Comparison of ENCODE assay signal across 1 cellular context in the genomic region with DNA sequence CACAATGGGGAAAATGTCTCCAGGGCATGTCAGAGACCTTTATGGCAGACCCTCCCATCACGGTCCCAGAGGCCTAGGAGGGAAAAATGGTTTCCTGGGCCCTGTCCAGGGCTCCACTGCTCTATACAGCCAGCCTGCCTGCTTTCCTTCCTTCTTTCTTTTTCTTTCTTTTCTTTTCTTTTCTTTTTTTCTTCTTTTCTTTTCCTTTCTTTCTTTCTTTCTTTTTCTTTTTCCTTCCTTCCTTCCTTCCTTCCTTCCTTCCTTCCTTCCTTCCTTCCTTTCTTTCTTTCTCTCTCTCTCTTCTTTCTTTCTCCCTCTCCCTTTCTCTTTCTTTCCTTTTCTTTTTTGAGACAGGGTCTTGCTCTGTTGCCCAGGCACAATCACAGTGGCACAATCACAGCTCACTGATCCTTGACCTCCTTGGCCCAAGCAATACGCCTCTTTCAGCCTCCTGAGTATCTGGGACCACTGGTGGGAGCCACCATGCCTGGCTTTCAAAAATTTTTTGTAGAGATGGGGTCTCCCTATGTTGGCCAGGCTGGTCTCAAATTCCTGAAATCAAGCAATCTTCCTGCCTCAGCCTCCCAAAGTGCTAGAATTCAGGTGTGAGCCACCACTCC.
TF ChIP-seq lines count a peak whose summit lies in the region.

No MANE protein-coding gene starts in this region.

TF ChIP-seq in K562, 482 proteins besides CTCF, POLR2A, EP300 and RAD21 (continued from another document):
- TF ChIP-seq, protein P1, sequence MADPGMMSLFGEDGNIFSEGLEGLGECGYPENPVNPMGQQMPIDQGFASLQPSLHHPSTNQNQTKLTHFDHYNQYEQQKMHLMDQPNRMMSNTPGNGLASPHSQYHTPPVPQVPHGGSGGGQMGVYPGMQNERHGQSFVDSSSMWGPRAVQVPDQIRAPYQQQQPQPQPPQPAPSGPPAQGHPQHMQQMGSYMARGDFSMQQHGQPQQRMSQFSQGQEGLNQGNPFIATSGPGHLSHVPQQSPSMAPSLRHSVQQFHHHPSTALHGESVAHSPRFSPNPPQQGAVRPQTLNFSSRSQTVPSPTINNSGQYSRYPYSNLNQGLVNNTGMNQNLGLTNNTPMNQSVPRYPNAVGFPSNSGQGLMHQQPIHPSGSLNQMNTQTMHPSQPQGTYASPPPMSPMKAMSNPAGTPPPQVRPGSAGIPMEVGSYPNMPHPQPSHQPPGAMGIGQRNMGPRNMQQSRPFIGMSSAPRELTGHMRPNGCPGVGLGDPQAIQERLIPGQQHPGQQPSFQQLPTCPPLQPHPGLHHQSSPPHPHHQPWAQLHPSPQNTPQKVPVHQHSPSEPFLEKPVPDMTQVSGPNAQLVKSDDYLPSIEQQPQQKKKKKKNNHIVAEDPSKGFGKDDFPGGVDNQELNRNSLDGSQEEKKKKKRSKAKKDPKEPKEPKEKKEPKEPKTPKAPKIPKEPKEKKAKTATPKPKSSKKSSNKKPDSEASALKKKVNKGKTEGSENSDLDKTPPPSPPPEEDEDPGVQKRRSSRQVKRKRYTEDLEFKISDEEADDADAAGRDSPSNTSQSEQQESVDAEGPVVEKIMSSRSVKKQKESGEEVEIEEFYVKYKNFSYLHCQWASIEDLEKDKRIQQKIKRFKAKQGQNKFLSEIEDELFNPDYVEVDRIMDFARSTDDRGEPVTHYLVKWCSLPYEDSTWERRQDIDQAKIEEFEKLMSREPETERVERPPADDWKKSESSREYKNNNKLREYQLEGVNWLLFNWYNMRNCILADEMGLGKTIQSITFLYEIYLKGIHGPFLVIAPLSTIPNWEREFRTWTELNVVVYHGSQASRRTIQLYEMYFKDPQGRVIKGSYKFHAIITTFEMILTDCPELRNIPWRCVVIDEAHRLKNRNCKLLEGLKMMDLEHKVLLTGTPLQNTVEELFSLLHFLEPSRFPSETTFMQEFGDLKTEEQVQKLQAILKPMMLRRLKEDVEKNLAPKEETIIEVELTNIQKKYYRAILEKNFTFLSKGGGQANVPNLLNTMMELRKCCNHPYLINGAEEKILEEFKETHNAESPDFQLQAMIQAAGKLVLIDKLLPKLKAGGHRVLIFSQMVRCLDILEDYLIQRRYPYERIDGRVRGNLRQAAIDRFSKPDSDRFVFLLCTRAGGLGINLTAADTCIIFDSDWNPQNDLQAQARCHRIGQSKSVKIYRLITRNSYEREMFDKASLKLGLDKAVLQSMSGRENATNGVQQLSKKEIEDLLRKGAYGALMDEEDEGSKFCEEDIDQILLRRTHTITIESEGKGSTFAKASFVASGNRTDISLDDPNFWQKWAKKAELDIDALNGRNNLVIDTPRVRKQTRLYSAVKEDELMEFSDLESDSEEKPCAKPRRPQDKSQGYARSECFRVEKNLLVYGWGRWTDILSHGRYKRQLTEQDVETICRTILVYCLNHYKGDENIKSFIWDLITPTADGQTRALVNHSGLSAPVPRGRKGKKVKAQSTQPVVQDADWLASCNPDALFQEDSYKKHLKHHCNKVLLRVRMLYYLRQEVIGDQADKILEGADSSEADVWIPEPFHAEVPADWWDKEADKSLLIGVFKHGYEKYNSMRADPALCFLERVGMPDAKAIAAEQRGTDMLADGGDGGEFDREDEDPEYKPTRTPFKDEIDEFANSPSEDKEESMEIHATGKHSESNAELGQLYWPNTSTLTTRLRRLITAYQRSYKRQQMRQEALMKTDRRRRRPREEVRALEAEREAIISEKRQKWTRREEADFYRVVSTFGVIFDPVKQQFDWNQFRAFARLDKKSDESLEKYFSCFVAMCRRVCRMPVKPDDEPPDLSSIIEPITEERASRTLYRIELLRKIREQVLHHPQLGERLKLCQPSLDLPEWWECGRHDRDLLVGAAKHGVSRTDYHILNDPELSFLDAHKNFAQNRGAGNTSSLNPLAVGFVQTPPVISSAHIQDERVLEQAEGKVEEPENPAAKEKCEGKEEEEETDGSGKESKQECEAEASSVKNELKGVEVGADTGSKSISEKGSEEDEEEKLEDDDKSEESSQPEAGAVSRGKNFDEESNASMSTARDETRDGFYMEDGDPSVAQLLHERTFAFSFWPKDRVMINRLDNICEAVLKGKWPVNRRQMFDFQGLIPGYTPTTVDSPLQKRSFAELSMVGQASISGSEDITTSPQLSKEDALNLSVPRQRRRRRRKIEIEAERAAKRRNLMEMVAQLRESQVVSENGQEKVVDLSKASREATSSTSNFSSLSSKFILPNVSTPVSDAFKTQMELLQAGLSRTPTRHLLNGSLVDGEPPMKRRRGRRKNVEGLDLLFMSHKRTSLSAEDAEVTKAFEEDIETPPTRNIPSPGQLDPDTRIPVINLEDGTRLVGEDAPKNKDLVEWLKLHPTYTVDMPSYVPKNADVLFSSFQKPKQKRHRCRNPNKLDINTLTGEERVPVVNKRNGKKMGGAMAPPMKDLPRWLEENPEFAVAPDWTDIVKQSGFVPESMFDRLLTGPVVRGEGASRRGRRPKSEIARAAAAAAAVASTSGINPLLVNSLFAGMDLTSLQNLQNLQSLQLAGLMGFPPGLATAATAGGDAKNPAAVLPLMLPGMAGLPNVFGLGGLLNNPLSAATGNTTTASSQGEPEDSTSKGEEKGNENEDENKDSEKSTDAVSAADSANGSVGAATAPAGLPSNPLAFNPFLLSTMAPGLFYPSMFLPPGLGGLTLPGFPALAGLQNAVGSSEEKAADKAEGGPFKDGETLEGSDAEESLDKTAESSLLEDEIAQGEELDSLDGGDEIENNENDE (IDR thresholded peaks at IDR 0.05; ENCODE audit: low read depth, low read length): no peak
- TF ChIP-seq, protein P2, sequence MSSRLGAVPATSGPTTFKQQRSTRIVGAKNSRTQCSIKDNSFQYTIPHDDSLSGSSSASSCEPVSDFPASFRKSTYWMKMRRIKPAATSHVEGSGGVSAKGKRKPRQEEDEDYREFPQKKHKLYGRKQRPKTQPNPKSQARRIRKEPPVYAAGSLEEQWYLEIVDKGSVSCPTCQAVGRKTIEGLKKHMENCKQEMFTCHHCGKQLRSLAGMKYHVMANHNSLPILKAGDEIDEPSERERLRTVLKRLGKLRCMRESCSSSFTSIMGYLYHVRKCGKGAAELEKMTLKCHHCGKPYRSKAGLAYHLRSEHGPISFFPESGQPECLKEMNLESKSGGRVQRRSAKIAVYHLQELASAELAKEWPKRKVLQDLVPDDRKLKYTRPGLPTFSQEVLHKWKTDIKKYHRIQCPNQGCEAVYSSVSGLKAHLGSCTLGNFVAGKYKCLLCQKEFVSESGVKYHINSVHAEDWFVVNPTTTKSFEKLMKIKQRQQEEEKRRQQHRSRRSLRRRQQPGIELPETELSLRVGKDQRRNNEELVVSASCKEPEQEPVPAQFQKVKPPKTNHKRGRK (tag; IDR thresholded peaks at IDR 0.05): peak; percentile 97
- TF ChIP-seq, protein P3, sequence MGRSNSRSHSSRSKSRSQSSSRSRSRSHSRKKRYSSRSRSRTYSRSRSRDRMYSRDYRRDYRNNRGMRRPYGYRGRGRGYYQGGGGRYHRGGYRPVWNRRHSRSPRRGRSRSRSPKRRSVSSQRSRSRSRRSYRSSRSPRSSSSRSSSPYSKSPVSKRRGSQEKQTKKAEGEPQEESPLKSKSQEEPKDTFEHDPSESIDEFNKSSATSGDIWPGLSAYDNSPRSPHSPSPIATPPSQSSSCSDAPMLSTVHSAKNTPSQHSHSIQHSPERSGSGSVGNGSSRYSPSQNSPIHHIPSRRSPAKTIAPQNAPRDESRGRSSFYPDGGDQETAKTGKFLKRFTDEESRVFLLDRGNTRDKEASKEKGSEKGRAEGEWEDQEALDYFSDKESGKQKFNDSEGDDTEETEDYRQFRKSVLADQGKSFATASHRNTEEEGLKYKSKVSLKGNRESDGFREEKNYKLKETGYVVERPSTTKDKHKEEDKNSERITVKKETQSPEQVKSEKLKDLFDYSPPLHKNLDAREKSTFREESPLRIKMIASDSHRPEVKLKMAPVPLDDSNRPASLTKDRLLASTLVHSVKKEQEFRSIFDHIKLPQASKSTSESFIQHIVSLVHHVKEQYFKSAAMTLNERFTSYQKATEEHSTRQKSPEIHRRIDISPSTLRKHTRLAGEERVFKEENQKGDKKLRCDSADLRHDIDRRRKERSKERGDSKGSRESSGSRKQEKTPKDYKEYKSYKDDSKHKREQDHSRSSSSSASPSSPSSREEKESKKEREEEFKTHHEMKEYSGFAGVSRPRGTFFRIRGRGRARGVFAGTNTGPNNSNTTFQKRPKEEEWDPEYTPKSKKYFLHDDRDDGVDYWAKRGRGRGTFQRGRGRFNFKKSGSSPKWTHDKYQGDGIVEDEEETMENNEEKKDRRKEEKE (IDR thresholded peaks at IDR 0.05; ENCODE audit: borderline replicate concordance in 1 of 2, control insufficient read depth in 1 of 2, low read depth in 2 of 2, low read length in 1 of 2): 0 out of 4 replicates have a peak, but pooled peaks of 1 of the 2 experiments have one; percentile 30
